In genomic region chr19:45670670-45671453, GRCh38 we compare ENCODE assay signal across 8 cellular contexts. TPM values are rescaled to one million over a fixed set of nuclear protein-coding genes. Genes with fewer than 3 reads are reported as not detected.
DNase-seq lines count a peak whose midpoint lies in the region; ATAC-seq, FAIRE-seq and TF ChIP-seq lines count a peak whose summit lies in the region.

No MANE protein-coding gene starts in this region.

- no peak for FAIRE-seq in H54 (lab: Jason Lieb, UNC)

- POLR2A ChIA-PET in activated CD4-positive, alpha-beta memory T cell treated with anti-CD3 and anti-CD28 coated beads, Interleukin-2, amount 10 ng/mL, durations not matched to agents 7 days and 5 days (lab: Charles Lee) = interaction anchor here (0.9 to 3.0 kb wide), 3 partner anchors 10 to 21 kb away, joined by 3 to 9 read pairs (median 4); partner anchors contain the start of genes QPCTL and SNRPD2

- H3K4me1 Mint-ChIP-seq in activated CD4-positive, alpha-beta memory T cell treated with anti-CD3 and anti-CD28 coated beads, Interleukin-2, amount 10 ng/mL, durations not matched to agents 7 days and 5 days = peaks cover 37% of the 10 kb centered on the region
- H3K4me1 Mint-ChIP-seq in stimulated activated naive CD8-positive, alpha-beta T cell treated with anti-CD3 and anti-CD28 coated beads, Interleukin-15, amount 100 ng/mL, for 72 hours = peaks cover 41% of the 10 kb centered on the region

- peaks cover 24% of the 10 kb centered on the region for H3K27me3 Mint-ChIP-seq in activated CD4-positive, alpha-beta memory T cell treated with anti-CD3 and anti-CD28 coated beads, Interleukin-2, amount 10 ng/mL, durations not matched to agents 7 days and 5 days
- peaks cover 24% of the 10 kb centered on the region for H3K27me3 Mint-ChIP-seq in stimulated activated naive CD8-positive, alpha-beta T cell treated with anti-CD3 and anti-CD28 coated beads, Interleukin-15, amount 100 ng/mL, for 72 hours

- H3K4me3 Mint-ChIP-seq in activated CD4-positive, alpha-beta memory T cell treated with anti-CD3 and anti-CD28 coated beads, Interleukin-2, amount 10 ng/mL, durations not matched to agents 7 days and 5 days = peak overlapping the region; percentile 35
- H3K4me3 Mint-ChIP-seq in stimulated activated naive CD8-positive, alpha-beta T cell treated with anti-CD3 and anti-CD28 coated beads, Interleukin-15, amount 100 ng/mL, for 72 hours = peak overlapping the region; percentile 71 to 75

- H3K27ac Mint-ChIP-seq in activated CD4-positive, alpha-beta memory T cell treated with anti-CD3 and anti-CD28 coated beads, Interleukin-2, amount 10 ng/mL, durations not matched to agents 7 days and 5 days = no peak overlapping the region
- H3K27ac Mint-ChIP-seq in stimulated activated naive CD8-positive, alpha-beta T cell treated with anti-CD3 and anti-CD28 coated beads, Interleukin-15, amount 100 ng/mL, for 72 hours = peak overlapping the region in 1 of 2 donors; percentile 12

- H3K9me3 Mint-ChIP-seq in activated CD4-positive, alpha-beta memory T cell treated with anti-CD3 and anti-CD28 coated beads, Interleukin-2, amount 10 ng/mL, durations not matched to agents 7 days and 5 days = no peaks in the 10 kb centered on the region
- H3K9me3 Mint-ChIP-seq in stimulated activated naive CD8-positive, alpha-beta T cell treated with anti-CD3 and anti-CD28 coated beads, Interleukin-15, amount 100 ng/mL, for 72 hours = no peaks in the 10 kb centered on the region

- H3K36me3 Mint-ChIP-seq in activated CD4-positive, alpha-beta memory T cell treated with anti-CD3 and anti-CD28 coated beads, Interleukin-2, amount 10 ng/mL, durations not matched to agents 7 days and 5 days (ENCODE audit: low read depth) = no peaks in the 10 kb centered on the region

- DNase-seq in DMS153 treated with DMSO at 0.1 percent for 48 hours (lab: John Stamatoyannopoulos, UW; ENCODE audit: unreplicated experiment) (peak; percentile 89), NCI-H187 (lab: John Stamatoyannopoulos, UW) (peak; percentile 85 to 93), epidermal melanocyte (ENCODE audit: insufficient read length, low spot score) (peak; percentile 79), mesenteric fat pad (ENCODE audit: low spot score) (peak; percentile 92), H54 (ENCODE audit: insufficient read length, low spot score) (no peak)
- DNase-seq in activated CD4-positive, alpha-beta memory T cell treated with anti-CD3 and anti-CD28 coated beads, Interleukin-2, amount 10 ng/mL, durations not matched to agents 7 days and 5 days = peak; percentile 80
- DNase-seq in stimulated activated naive CD8-positive, alpha-beta T cell treated with anti-CD3 and anti-CD28 coated beads, Interleukin-15, amount 100 ng/mL, for 72 hours = peak; percentile 80 to 81

- CTCF ChIA-PET in activated CD4-positive, alpha-beta memory T cell treated with anti-CD3 and anti-CD28 coated beads, Interleukin-2, amount 10 ng/mL, durations not matched to agents 7 days and 5 days (lab: Charles Lee) = interaction anchor here (1.0 to 2.7 kb wide), 4 partner anchors 10 to 192 kb away, joined by 3 to 8 read pairs (median 4); partner anchors contain the start of gene SIX5

- peak; percentile 46 for ATAC-seq in GM21619 (IDR thresholded peaks at IDR 0.05; ENCODE audit: unreplicated experiment)
- ATAC-seq in stimulated activated naive CD8-positive, alpha-beta T cell treated with anti-CD3 and anti-CD28 coated beads, Interleukin-15, amount 100 ng/mL, for 72 hours = peak; percentile 51

- TF ChIP-seq POLR2A in H54 (IDR thresholded peaks at IDR 0.05; ENCODE audit: low read depth, low read length) = no peak

RNA-seq across cellular contexts. Expression of gene GIPR, which starts 2.8 kb away (rescaled TPM):
- 10 to 100 TPM; 11.4 to 12.3 TPM for total RNA-seq in activated CD4-positive, alpha-beta memory T cell treated with anti-CD3 and anti-CD28 coated beads, Interleukin-2, amount 10 ng/mL, durations not matched to agents 7 days and 5 days
- 7.1 TPM for total RNA-seq in mesenteric fat pad

RNA-seq across cellular contexts. Expression of gene SNRPD2, which starts 20.9 kb away (rescaled TPM):
- total RNA-seq in activated CD4-positive, alpha-beta memory T cell treated with anti-CD3 and anti-CD28 coated beads, Interleukin-2, amount 10 ng/mL, durations not matched to agents 7 days and 5 days = 100 to 1,000 TPM; 505 to 519 TPM
- total RNA-seq in mesenteric fat pad = 239 TPM

RNA-seq across cellular contexts. Expression of gene QPCTL, which starts 21.6 kb away (rescaled TPM):
- 10 to 100 TPM in 1 of 2 experiments, 1 to 10 TPM in 1; 9.1 to 11.9 TPM for total RNA-seq in activated CD4-positive, alpha-beta memory T cell treated with anti-CD3 and anti-CD28 coated beads, Interleukin-2, amount 10 ng/mL, durations not matched to agents 7 days and 5 days
- 7.7 TPM for total RNA-seq in mesenteric fat pad

RNA-seq across cellular contexts. Expression of gene EML2, which starts 31.7 kb away (rescaled TPM):
- 100 to 1,000 TPM; 136 to 146 TPM for total RNA-seq in activated CD4-positive, alpha-beta memory T cell treated with anti-CD3 and anti-CD28 coated beads, Interleukin-2, amount 10 ng/mL, durations not matched to agents 7 days and 5 days
- 33.6 TPM for total RNA-seq in mesenteric fat pad

RNA-seq across cellular contexts. Expression of gene FBXO46, which starts 59.8 kb away (rescaled TPM):
- 10 to 100 TPM; 34.4 to 36.4 TPM for total RNA-seq in activated CD4-positive, alpha-beta memory T cell treated with anti-CD3 and anti-CD28 coated beads, Interleukin-2, amount 10 ng/mL, durations not matched to agents 7 days and 5 days
- 12.8 TPM for total RNA-seq in mesenteric fat pad
